ENCODE assay signal across 21 cellular contexts in genomic region chr17:45233423-45233924, GRCh38. TPM values are rescaled to one million over a fixed set of nuclear protein-coding genes. Genes with fewer than 3 reads are reported as not detected.
A peak's percentile ranks its signal among the peaks of the same experiment; 100 is the strongest.
DNase-seq lines count a peak whose midpoint lies in the region; ATAC-seq lines count a peak whose summit lies in the region.
"Had no signal": no experiment of that assay in that cellular context is flagged by ENCODE, and none has a peak within 500 bp of the region (broad histone marks: within the 10 kb centered on the region; RNA-seq: fewer than 3 reads in every experiment).

No MANE protein-coding gene starts in this region.

- peaks cover 30% of the 10 kb centered on the region for H3K36me3 Mint-ChIP-seq in CD4-positive, CD25-positive, alpha-beta regulatory T cell
- peaks cover 65% of the 10 kb centered on the region for H3K36me3 Mint-ChIP-seq in activated CD8-positive, alpha-beta T cell treated with anti-CD3 and anti-CD28 coated beads, Interleukin-2, amount 10 ng/mL, durations not matched to agents 7 days and 5 days (ENCODE audit: low read depth)
- peaks cover 31% of the 10 kb centered on the region for H3K36me3 Mint-ChIP-seq in memory B cell

- peak overlapping the region; percentile 72 to 91 (median 82) for H3K27ac Mint-ChIP-seq in CD4-positive, CD25-positive, alpha-beta regulatory T cell
- peak overlapping the region; percentile 79 for H3K27ac Mint-ChIP-seq in activated CD8-positive, alpha-beta T cell treated with anti-CD3 and anti-CD28 coated beads, Interleukin-2, amount 10 ng/mL, durations not matched to agents 7 days and 5 days
- peak overlapping the region; percentile 98 for H3K27ac Mint-ChIP-seq in memory B cell
- H3K27ac Mint-ChIP-seq: HFFc6 had no signal

- H3K36me3 ChIP-seq in BLaER1 = peaks cover 59% of the 10 kb centered on the region
- peaks cover 64% of the 10 kb centered on the region for H3K36me3 ChIP-seq in CD4-positive, CD25-positive, alpha-beta regulatory T cell (ENCODE audit: control insufficient read depth, insufficient read depth, low read length)
- H3K36me3 ChIP-seq: prostate gland, thoracic aorta had no signal

- H3K4me3 Mint-ChIP-seq in CD4-positive, CD25-positive, alpha-beta regulatory T cell = peak overlapping the region in 1 of 4 donors; percentile 73
- H3K4me3 Mint-ChIP-seq in activated CD8-positive, alpha-beta T cell treated with anti-CD3 and anti-CD28 coated beads, Interleukin-2, amount 10 ng/mL, durations not matched to agents 7 days and 5 days = no peak overlapping the region
- no peak overlapping the region for H3K4me3 Mint-ChIP-seq in memory B cell
- H3K4me3 Mint-ChIP-seq: HFFc6 had no signal

- peaks cover 5 to 87% (median 45%) of the 10 kb centered on the region in 4 donors for H3K4me1 Mint-ChIP-seq in CD4-positive, CD25-positive, alpha-beta regulatory T cell
- H3K4me1 Mint-ChIP-seq in activated CD8-positive, alpha-beta T cell treated with anti-CD3 and anti-CD28 coated beads, Interleukin-2, amount 10 ng/mL, durations not matched to agents 7 days and 5 days (ENCODE audit: low read depth) = peaks cover 77% of the 10 kb centered on the region
- H3K4me1 Mint-ChIP-seq in memory B cell = peaks cover 49% of the 10 kb centered on the region

- H3K4me2 ChIP-seq in BLaER1 = peak overlapping the region; percentile 21; the same call in 1 of the 2 replicates

- H3K27me3 ChIP-seq in BLaER1 = no peaks in the 10 kb centered on the region
- no peaks in the 10 kb centered on the region for H3K27me3 ChIP-seq in CD4-positive, CD25-positive, alpha-beta regulatory T cell (ENCODE audit: control insufficient read depth, insufficient read depth, low read length)

- peak overlapping the region; percentile 5; the same call in 1 of the 2 replicates for H3K9ac ChIP-seq in BLaER1

- no peak for DNase-seq in CD4-positive, CD25-positive, alpha-beta regulatory T cell
- no peak for DNase-seq in activated CD8-positive, alpha-beta T cell treated with anti-CD3 and anti-CD28 coated beads, Interleukin-2, amount 10 ng/mL, durations not matched to agents 7 days and 5 days
- DNase-seq in memory B cell (ENCODE audit: low spot score in 2 of 2) (no peak), NCI-H2196 treated with DMSO at 0.1 percent for 48 hours (lab: John Stamatoyannopoulos, UW; ENCODE audit: unreplicated experiment) (no peak), pons (ENCODE audit: low spot score) (no peak), putamen (ENCODE audit: low spot score) (no peak)
- DNase-seq: activated CD4-positive, alpha-beta T cell treated with anti-CD3 and anti-CD28 coated beads for 48 hours; HFFc6; hippocampal formation; mammary epithelial cell; NCI-H2171 treated with DMSO at 0.1 percent for 48 hours; NCI-H748 treated with DMSO at 0.1 percent for 48 hours; stimulated activated CD4-positive, alpha-beta T cell treated with anti-CD3 and anti-CD28 coated beads, Interleukin-4, amount 100 ng/mL, for 1 hour had no signal

- peak overlapping the region; percentile 32; the same call in 1 of the 2 replicates for H3K27ac ChIP-seq in BLaER1
- peak overlapping the region; percentile 98 for H3K27ac ChIP-seq in CD4-positive, CD25-positive, alpha-beta regulatory T cell (ENCODE audit: insufficient read depth, low read length, poor library complexity, severe bottlenecking)
- H3K27ac ChIP-seq: prostate gland, thoracic aorta had no signal

- POLR2A ChIA-PET in activated CD8-positive, alpha-beta T cell treated with anti-CD3 and anti-CD28 coated beads, Interleukin-2, amount 10 ng/mL, durations not matched to agents 7 days and 5 days (lab: Charles Lee) = interaction anchor here (0.8 to 6.5 kb wide), 3 partner anchors 12 to 15 kb away, joined by 4 to 97 read pairs (median 7); partner anchors contain the start of gene FMNL1

- peaks cover 77% of the 10 kb centered on the region for H3K4me1 ChIP-seq in BLaER1
- peaks cover 71% of the 10 kb centered on the region for H3K4me1 ChIP-seq in CD4-positive, CD25-positive, alpha-beta regulatory T cell (ENCODE audit: control insufficient read depth, insufficient read depth, low read length, poor library complexity, severe bottlenecking)
- H3K4me1 ChIP-seq: prostate gland had no signal

- peaks cover 88% of the 10 kb centered on the region for H4K20me1 ChIP-seq in BLaER1

- ATAC-seq in CD4-positive, CD25-positive, alpha-beta regulatory T cell (ENCODE audit: low read depth in 2 of 2) = no peak
- no peak for ATAC-seq in activated CD8-positive, alpha-beta T cell treated with anti-CD3 and anti-CD28 coated beads, Interleukin-2, amount 10 ng/mL, durations not matched to agents 7 days and 5 days
- ATAC-seq in memory B cell (ENCODE audit: low read depth) = no peak
- ATAC-seq in activated CD4-positive, CD25-positive, alpha-beta regulatory T cell treated with anti-CD3 and anti-CD28 coated beads, Interleukin-2, amount 50 U/mL, for 24 hours = no peak

- CTCF ChIA-PET in activated CD8-positive, alpha-beta T cell treated with anti-CD3 and anti-CD28 coated beads, Interleukin-2, amount 10 ng/mL, durations not matched to agents 7 days and 5 days (lab: Charles Lee) = interaction anchor here (0.9 to 12.9 kb wide), 4 partner anchors 14 to 98 kb away, joined by 3 to 410 read pairs (median 22); partner anchors contain the start of genes ACBD4, FMNL1 and HEXIM1

- no peaks in the 10 kb centered on the region for H3K9me3 ChIP-seq in BLaER1
- no peaks in the 10 kb centered on the region for H3K9me3 ChIP-seq in CD4-positive, CD25-positive, alpha-beta regulatory T cell (ENCODE audit: control insufficient read depth in 2 of 2, low read length in 2 of 2)
- H3K9me3 ChIP-seq: prostate gland, thoracic aorta had no signal

- H3K9me3 Mint-ChIP-seq in CD4-positive, CD25-positive, alpha-beta regulatory T cell = no peaks in the 10 kb centered on the region
- H3K9me3 Mint-ChIP-seq in activated CD8-positive, alpha-beta T cell treated with anti-CD3 and anti-CD28 coated beads, Interleukin-2, amount 10 ng/mL, durations not matched to agents 7 days and 5 days (ENCODE audit: insufficient read depth) = no peaks in the 10 kb centered on the region
- H3K9me3 Mint-ChIP-seq in memory B cell = no peaks in the 10 kb centered on the region
- H3K9me3 Mint-ChIP-seq: HFFc6 had no signal

- no peaks in the 10 kb centered on the region for H3K27me3 Mint-ChIP-seq in CD4-positive, CD25-positive, alpha-beta regulatory T cell
- H3K27me3 Mint-ChIP-seq in activated CD8-positive, alpha-beta T cell treated with anti-CD3 and anti-CD28 coated beads, Interleukin-2, amount 10 ng/mL, durations not matched to agents 7 days and 5 days (ENCODE audit: low read depth) = no peaks in the 10 kb centered on the region
- no peaks in the 10 kb centered on the region for H3K27me3 Mint-ChIP-seq in memory B cell

- H3K4me3 ChIP-seq in BLaER1 = no peak overlapping the region
- H3K4me3 ChIP-seq in CD4-positive, CD25-positive, alpha-beta regulatory T cell (ENCODE audit: low read depth, low read length) = no peak overlapping the region
- H3K4me3 ChIP-seq: prostate gland, skin epidermis, thoracic aorta had no signal

RNA-seq across cellular contexts. Expression of gene FMNL1, which starts 11.8 kb away (rescaled TPM):
- 575 TPM for total RNA-seq in CD4-positive, CD25-positive, alpha-beta regulatory T cell
- 10 to 100 TPM; 22.8 to 28.5 (median 24.7) TPM for polyA plus RNA-seq in CD4-positive, CD25-positive, alpha-beta regulatory T cell
- 100 to 1,000 TPM; 375 to 395 TPM for total RNA-seq in activated CD8-positive, alpha-beta T cell treated with anti-CD3 and anti-CD28 coated beads, Interleukin-2, amount 10 ng/mL, durations not matched to agents 7 days and 5 days

RNA-seq across cellular contexts. Expression of gene SPATA32, which starts 28.4 kb away (rescaled TPM):
- total RNA-seq in CD4-positive, CD25-positive, alpha-beta regulatory T cell = 0.20 TPM
- polyA plus RNA-seq in CD4-positive, CD25-positive, alpha-beta regulatory T cell = under 1 TPM in 2 of 4 donors, not detected in 2; 0.36 to 0.60 TPM
- total RNA-seq in activated CD8-positive, alpha-beta T cell treated with anti-CD3 and anti-CD28 coated beads, Interleukin-2, amount 10 ng/mL, durations not matched to agents 7 days and 5 days = under 1 TPM; 0.52 to 0.55 TPM
- total RNA-seq: astrocyte, SK-MEL-5, thoracic aorta had no signal
- polyA plus RNA-seq: keratinocyte, mammary epithelial cell had no signal
